In the genomic region with DNA sequence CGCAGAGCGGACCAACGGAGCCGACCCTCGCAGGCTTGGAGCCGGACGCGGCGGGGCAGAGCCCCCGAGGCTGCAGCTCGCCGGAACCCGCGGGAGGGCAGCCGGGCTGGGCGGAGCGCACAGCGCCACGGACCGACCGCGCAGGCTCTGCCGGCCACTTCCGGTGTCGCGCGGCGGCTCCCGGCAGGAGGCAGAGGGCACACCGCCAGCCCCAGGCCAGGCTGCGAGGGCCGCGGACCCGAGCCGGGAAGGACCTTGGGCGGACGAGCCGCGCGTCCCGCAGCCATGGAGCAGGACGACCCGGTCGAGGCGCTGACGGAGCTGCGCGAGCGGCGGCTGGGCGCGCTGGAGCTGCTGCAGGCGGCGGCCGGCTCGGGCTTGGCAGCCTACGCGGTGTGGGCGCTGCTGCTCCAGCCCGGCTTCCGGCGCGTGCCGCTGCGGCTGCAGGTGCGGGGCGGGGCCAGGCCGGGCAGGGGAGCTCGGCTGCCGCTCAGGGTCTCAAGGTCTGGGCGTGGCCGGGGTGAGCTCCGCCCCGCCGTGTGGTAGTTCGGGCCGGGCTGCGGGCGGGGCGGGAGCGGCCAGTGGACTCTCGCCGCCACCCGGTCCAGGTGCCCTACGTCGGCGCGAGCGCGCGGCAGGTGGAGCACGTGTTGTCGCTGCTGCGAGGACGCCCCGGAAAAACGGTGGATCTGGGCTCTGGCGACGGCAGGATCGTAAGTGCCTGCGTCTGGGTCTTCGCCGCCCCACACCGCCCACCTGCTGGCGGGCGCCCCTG, we compare ENCODE assay signal across 8 cellular contexts. TPM values are rescaled to one million over a fixed set of nuclear protein-coding genes. Genes with fewer than 3 reads are reported as not detected.
DNase-seq lines count a peak whose midpoint lies in the region; ATAC-seq, FAIRE-seq and TF ChIP-seq lines count a peak whose summit lies in the region.

A gene with protein sequence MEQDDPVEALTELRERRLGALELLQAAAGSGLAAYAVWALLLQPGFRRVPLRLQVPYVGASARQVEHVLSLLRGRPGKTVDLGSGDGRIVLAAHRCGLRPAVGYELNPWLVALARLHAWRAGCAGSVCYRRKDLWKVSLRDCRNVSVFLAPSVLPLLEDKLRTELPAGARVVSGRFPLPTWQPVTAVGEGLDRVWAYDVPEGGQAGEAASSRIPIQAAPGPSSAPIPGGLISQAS (plus strand): TSS at position 157 of the 775 bp plus-strand sequence. CDS start 129 bp downstream, at position 286.

- TF ChIP-seq CTCF in Loucy (conservative IDR thresholded peaks at IDR 0.05; ENCODE audit: low read length) = no peak
- TF ChIP-seq CTCF in osteocyte (IDR thresholded peaks at IDR 0.05) = peak; percentile 7
- TF ChIP-seq CTCF in upper lobe of right lung (IDR thresholded peaks at IDR 0.05) = no peak

- POLR2A ChIA-PET in activated naive CD8-positive, alpha-beta T cell treated with anti-CD3 and anti-CD28 coated beads, Interleukin-2, amount 10 ng/mL, durations not matched to agents 7 days and 5 days (lab: Charles Lee) = interaction anchor here (0.6 to 4.2 kb wide), 8 partner anchors 9 to 53 kb away, joined by 3 to 11 read pairs (median 5); a partner anchor contains a TSS

- DNase-seq in GM03348 (ENCODE audit: low spot score) (peak; percentile 93), H54 (ENCODE audit: insufficient read length, low spot score) (peak; percentile 92), SKM-1 treated with dmso at 0.1 percent for 144 hours (lab: John Stamatoyannopoulos, UW; ENCODE audit: unreplicated experiment) (peak; percentile 81), head of caudate nucleus (peak in 37 of 42 donors; percentile 57 to 90 (median 79)), osteocyte (ENCODE audit: extremely low spot score, unreplicated experiment) (peak; percentile 92), upper lobe of right lung (peak; percentile 93)
- peak; percentile 86 for DNase-seq in activated naive CD8-positive, alpha-beta T cell treated with anti-CD3 and anti-CD28 coated beads, Interleukin-2, amount 10 ng/mL, durations not matched to agents 7 days and 5 days

- H3K27me3 ChIP-seq in Loucy (ENCODE audit: insufficient read depth, low read length, poor library complexity, severe bottlenecking) (no peaks in the 10 kb centered on the region), upper lobe of right lung (peaks cover under 1% of the 10 kb centered on the region)

- H3K36me3 ChIP-seq in Loucy (ENCODE audit: insufficient read depth, low read length) (no peaks in the 10 kb centered on the region), upper lobe of right lung (no peaks in the 10 kb centered on the region)

- FAIRE-seq in H54 (lab: Jason Lieb, UNC) = no peak

- no peaks in the 10 kb centered on the region for H3K36me3 Mint-ChIP-seq in activated naive CD8-positive, alpha-beta T cell treated with anti-CD3 and anti-CD28 coated beads, Interleukin-2, amount 10 ng/mL, durations not matched to agents 7 days and 5 days
- H3K36me3 Mint-ChIP-seq in osteocyte (ENCODE audit: unreplicated experiment) = no peaks in the 10 kb centered on the region

- peak within 1 kb of the TSS; percentile 73; the same call in 1 of the 2 replicates for H2AFZ ChIP-seq in Loucy (ENCODE audit: low read length)

- H3K9me2 ChIP-seq in Loucy (replicated peaks; ENCODE audit: low read depth, low read length) = no peaks in the 10 kb centered on the region

- peak within 1 kb of the TSS; percentile 84 for H3K27ac ChIP-seq in upper lobe of right lung

- H3K9ac ChIP-seq in Loucy (ENCODE audit: low read depth, low read length, poor library complexity, severe bottlenecking) = peak within 1 kb of the TSS; percentile 91

- peak within 1 kb of the TSS; percentile 56 for H3K27ac Mint-ChIP-seq in activated naive CD8-positive, alpha-beta T cell treated with anti-CD3 and anti-CD28 coated beads, Interleukin-2, amount 10 ng/mL, durations not matched to agents 7 days and 5 days
- H3K27ac Mint-ChIP-seq in osteocyte (ENCODE audit: unreplicated experiment) = peak within 1 kb of the TSS; percentile 75

- no peaks in the 10 kb centered on the region for H4K20me1 ChIP-seq in Loucy (ENCODE audit: insufficient read depth, low read length, poor library complexity, severe bottlenecking)

- H3F3A ChIP-seq in Loucy (ENCODE audit: low read depth) = no peaks in the 10 kb centered on the region

- peak within 1 kb of the TSS; percentile 78 for H3K4me3 Mint-ChIP-seq in activated naive CD8-positive, alpha-beta T cell treated with anti-CD3 and anti-CD28 coated beads, Interleukin-2, amount 10 ng/mL, durations not matched to agents 7 days and 5 days
- peak within 1 kb of the TSS; percentile 79 for H3K4me3 Mint-ChIP-seq in osteocyte (ENCODE audit: unreplicated experiment)

- H3K9me3 ChIP-seq in Loucy (ENCODE audit: insufficient read depth, low read depth, low read length) (no peaks in the 10 kb centered on the region), upper lobe of right lung (no peaks in the 10 kb centered on the region)

- intact Hi-C loops in head of caudate nucleus (cut with DNase I) = loop anchor here (2.0 kb wide), 1 partner anchor 20 kb away; a partner anchor contains a TSS
- intact Hi-C loops in upper lobe of right lung (cut with DNase I) = no loop called here

- no peaks in the 10 kb centered on the region for H3K79me2 ChIP-seq in Loucy (ENCODE audit: insufficient read depth, low read length)

- H3K9me3 Mint-ChIP-seq in activated naive CD8-positive, alpha-beta T cell treated with anti-CD3 and anti-CD28 coated beads, Interleukin-2, amount 10 ng/mL, durations not matched to agents 7 days and 5 days = no peaks in the 10 kb centered on the region
- no peaks in the 10 kb centered on the region for H3K9me3 Mint-ChIP-seq in osteocyte (ENCODE audit: unreplicated experiment)

- H3K4me1 ChIP-seq in Loucy (ENCODE audit: insufficient read depth, low read length, poor library complexity, severe bottlenecking) (peaks cover 7% of the 10 kb centered on the region), upper lobe of right lung (peaks cover 20% of the 10 kb centered on the region)

- peak within 1 kb of the TSS; percentile 85 for H3K4me2 ChIP-seq in Loucy (ENCODE audit: low read depth, low read length, poor library complexity, severe bottlenecking)

- peaks cover 5% of the 10 kb centered on the region for H3K4me1 Mint-ChIP-seq in activated naive CD8-positive, alpha-beta T cell treated with anti-CD3 and anti-CD28 coated beads, Interleukin-2, amount 10 ng/mL, durations not matched to agents 7 days and 5 days
- H3K4me1 Mint-ChIP-seq in osteocyte (ENCODE audit: unreplicated experiment) = peaks cover 18% of the 10 kb centered on the region

- peak; percentile 83 for TF ChIP-seq POLR2A in H54 (IDR thresholded peaks at IDR 0.05; ENCODE audit: low read depth, low read length)

- peak within 1 kb of the TSS; percentile 83 for H3K4me3 ChIP-seq in Loucy (ENCODE audit: low read length, poor library complexity, severe bottlenecking)
- H3K4me3 ChIP-seq in upper lobe of right lung = peak within 1 kb of the TSS; percentile 85

- peak; percentile 68 for ATAC-seq in activated naive CD8-positive, alpha-beta T cell treated with anti-CD3 and anti-CD28 coated beads, Interleukin-2, amount 10 ng/mL, durations not matched to agents 7 days and 5 days (ENCODE audit: low read depth)
- peak; percentile 91 for ATAC-seq in upper lobe of right lung

- H3K27me3 Mint-ChIP-seq in activated naive CD8-positive, alpha-beta T cell treated with anti-CD3 and anti-CD28 coated beads, Interleukin-2, amount 10 ng/mL, durations not matched to agents 7 days and 5 days = peaks cover 3% of the 10 kb centered on the region
- no peaks in the 10 kb centered on the region for H3K27me3 Mint-ChIP-seq in osteocyte (ENCODE audit: unreplicated experiment)

RNA-seq across cellular contexts. Expression of the gene that starts here (rescaled TPM):
- 10 to 100 TPM; 21.6 to 23.2 TPM for total RNA-seq in activated naive CD8-positive, alpha-beta T cell treated with anti-CD3 and anti-CD28 coated beads, Interleukin-2, amount 10 ng/mL, durations not matched to agents 7 days and 5 days
- 41.5 and 41.7 TPM in 2 replicates for total RNA-seq in osteocyte
- total RNA-seq in upper lobe of right lung = 30.5 TPM

Comparison
In these comparisons a context has a peak if more than half of its experiments do, and no peak if none do; other contexts are left out.
1. Peak in every context shown above with its lines: DNase-seq, ATAC-seq, H3K4me3 ChIP-seq and H3K27ac ChIP-seq.